ENCODE assay signal across 11 cellular contexts in genomic region chr10:78248651-78249464, GRCh38.
DNase-seq lines count a peak whose midpoint lies in the region; ATAC-seq and TF ChIP-seq lines count a peak whose summit lies in the region.
"Had no signal": no experiment of that assay in that cellular context is flagged by ENCODE, and none has a peak within 500 bp of the region (broad histone marks: within the 10 kb centered on the region; RNA-seq: fewer than 3 reads in every experiment).

No MANE protein-coding gene starts in this region.

- H3K9ac ChIP-seq in adipocyte (ENCODE audit: low read length), result peak overlapping the region; percentile 78

- no peak for TF ChIP-seq CTCF in BJ (IDR thresholded peaks at IDR 0.05; ENCODE audit: insufficient read depth, low read depth, low read length)
- no peak for TF ChIP-seq CTCF in gastroesophageal sphincter (IDR thresholded peaks at IDR 0.05)
- TF ChIP-seq CTCF in sigmoid colon (IDR thresholded peaks at IDR 0.05), result no peak

- no peak overlapping the region for H3K4me3 ChIP-seq in BJ (ENCODE audit: low read depth, low read length)
- peak overlapping the region; percentile 74 for H3K4me3 ChIP-seq in adipocyte (ENCODE audit: low read length)
- peak overlapping the region; percentile 8 to 32 for H3K4me3 ChIP-seq in gastroesophageal sphincter
- H3K4me3 ChIP-seq in sigmoid colon, result peak overlapping the region in 3 of 4 donors; percentile 14 to 31 (median 25)
- H3K4me3 ChIP-seq: GM23338 had no signal

- H3K27ac ChIP-seq in gastroesophageal sphincter (peak overlapping the region in 3 of 4 donors; percentile 66 to 71 (median 67)), sigmoid colon (peak overlapping the region; percentile 63 to 80 (median 73))

- H3K27me3 ChIP-seq in BJ (ENCODE audit: control insufficient read depth, insufficient read depth, low read length) (no peaks in the 10 kb centered on the region), adipocyte (replicated peaks; ENCODE audit: control insufficient read depth, insufficient read depth, low read length) (no peaks in the 10 kb centered on the region), gastroesophageal sphincter (no peaks in the 10 kb centered on the region), sigmoid colon (no peaks in the 10 kb centered on the region)

- H3K4me1 ChIP-seq in adipocyte (ENCODE audit: control insufficient read depth, insufficient read depth, low read length) (peaks cover 35% of the 10 kb centered on the region), gastroesophageal sphincter (peaks cover 0 to 16% (median 4%) of the 10 kb centered on the region in 3 donors), sigmoid colon (peaks cover 0 to 17% (median 12%) of the 10 kb centered on the region in 4 donors)

- WGBS in gastroesophageal sphincter (ENCODE audit: low coverage in 1 of 2), 2 donors, result 24 to 29% methylated on average over 10 to 18 of the region's 22 CpGs
- WGBS in sigmoid colon, 2 donors, result 43 to 66% methylated on average over 22 of the region's 22 CpGs

- no peak for TF ChIP-seq POLR2A in gastroesophageal sphincter (IDR thresholded peaks at IDR 0.05)
- TF ChIP-seq POLR2A in sigmoid colon (IDR thresholded peaks at IDR 0.05), result no peak

- peak; percentile 75 for ATAC-seq in gastroesophageal sphincter
- no peak for ATAC-seq in GM18498 (IDR thresholded peaks at IDR 0.05; ENCODE audit: unreplicated experiment)
- no peak for ATAC-seq in HG02763 (IDR thresholded peaks at IDR 0.05; ENCODE audit: unreplicated experiment)
- ATAC-seq: GM23338; stimulated activated effector memory CD8-positive, alpha-beta T cell treated with anti-CD3 and anti-CD28 coated beads, Interleukin-12 subunit alpha, Interleukin-12 subunit beta, amount 100 ng/mL, for 72 hours had no signal

- H3K36me3 ChIP-seq in BJ (ENCODE audit: control insufficient read depth, insufficient read depth, low read length) (no peaks in the 10 kb centered on the region), adipocyte (ENCODE audit: control insufficient read depth, insufficient read depth, low read length, severe bottlenecking) (no peaks in the 10 kb centered on the region), gastroesophageal sphincter (no peaks in the 10 kb centered on the region), sigmoid colon (no peaks in the 10 kb centered on the region)

- peak; percentile 57 for DNase-seq in BJ (ENCODE audit: low read depth)
- DNase-seq in adipocyte (ENCODE audit: low read depth), result peak; percentile 70
- no peak for DNase-seq in sigmoid colon
- no peak for DNase-seq in DMS153 (lab: John Stamatoyannopoulos, UW)
- DNase-seq in NCI-H748 treated with DMSO at 0.1 percent for 48 hours (lab: John Stamatoyannopoulos, UW), result no peak
- DNase-seq: NCI-H2081 treated with DMSO at 0.1 percent for 48 hours had no signal

- no peak for TF ChIP-seq EP300 in gastroesophageal sphincter (IDR thresholded peaks at IDR 0.05)
- TF ChIP-seq EP300 in sigmoid colon (IDR thresholded peaks at IDR 0.05), result no peak

- CTCF ChIA-PET in BJ (lab: Yijun Ruan, JAX), result interaction anchor here (1.2 kb wide), 1 partner anchor 21 kb away, joined by 4 read pairs; no protein-coding TSS in a partner anchor

- H3K9me3 ChIP-seq in adipocyte (ENCODE audit: control insufficient read depth, low read length) (no peaks in the 10 kb centered on the region), gastroesophageal sphincter (no peaks in the 10 kb centered on the region), sigmoid colon (no peaks in the 10 kb centered on the region)

- POLR2A ChIA-PET in BJ (lab: Charles Lee), result no interaction called here

- intact Hi-C loops in sigmoid colon (cut with DNase I), result no loop called here

Comparison
In these comparisons a context has a peak if more than half of its experiments do, and no peak if none do; other contexts are left out.
1. DNase-seq: peak in BJ (single experiment) and adipocyte (single experiment); none in sigmoid colon (single experiment), DMS153 (single experiment) and NCI-H748 treated with DMSO at 0.1 percent for 48 hours (single experiment).